In genomic region chr19:6720369-6721112, GRCh38 we compare ENCODE assay signal across 1 cellular context.
TF ChIP-seq lines count a peak whose summit lies in the region.

C3 (minus strand) TSS chr19:6720650; CDS start chr19:6720589, 61 bp downstream.

TF ChIP-seq in HepG2, 621 proteins besides CTCF, POLR2A, EP300 and RAD21 (continued from another document and continues in another):
- TF ChIP-seq SP5 (CRISPR knock-in tag; IDR thresholded peaks at IDR 0.05; ENCODE audit: borderline replicate concordance, low read depth) (peak; percentile 83), ZKSCAN8 (CRISPR knock-in tag; IDR thresholded peaks at IDR 0.05; ENCODE audit: borderline replicate concordance) (peak; percentile 71; the same call in 1 of the 2 replicates), NKX3-1 (CRISPR knock-in tag; IDR thresholded peaks at IDR 0.05) (peak; percentile 81; the same call in 1 of the 2 replicates), FLYWCH1 (CRISPR knock-in tag; IDR thresholded peaks at IDR 0.05) (no peak), NR2C2 (CRISPR knock-in tag; IDR thresholded peaks at IDR 0.05; ENCODE audit: borderline replicate concordance) (peak; percentile 95), SMC3 (IDR thresholded peaks at IDR 0.05; ENCODE audit: low read length) (peak; percentile 27), ZBTB37 (CRISPR knock-in tag; IDR thresholded peaks at IDR 0.05) (no peak), SIN3B (IDR thresholded peaks at IDR 0.05; ENCODE audit: low read length) (peak; percentile 54), ZNF598 (CRISPR knock-in tag; IDR thresholded peaks at IDR 0.05; ENCODE audit: borderline replicate concordance) (0 out of 2 replicates have a peak, but pooled peaks have one; percentile 16), ZNF746 (CRISPR knock-in tag; IDR thresholded peaks at IDR 0.05) (peak; percentile 90), ZNF331 (CRISPR knock-in tag; IDR thresholded peaks at IDR 0.05) (peak; percentile 87), SRSF9 (IDR thresholded peaks at IDR 0.05; ENCODE audit: borderline replicate concordance, insufficient read depth, low read depth, low read length, poor library complexity, severe bottlenecking) (no peak), SNAI1 (CRISPR knock-in tag; IDR thresholded peaks at IDR 0.05; ENCODE audit: borderline replicate concordance) (no peak), RCOR2 (CRISPR knock-in tag; IDR thresholded peaks at IDR 0.05) (peak; percentile 72; the same call in 1 of the 2 replicates), RFXAP (CRISPR knock-in tag; IDR thresholded peaks at IDR 0.05; ENCODE audit: borderline replicate concordance) (peak; percentile 83; the same call in 1 of the 2 replicates), ZSCAN30 (CRISPR knock-in tag; IDR thresholded peaks at IDR 0.05) (no peak), ZBTB39 (CRISPR knock-in tag; IDR thresholded peaks at IDR 0.05) (peak; percentile 87), NFE2L1 (CRISPR knock-in tag; IDR thresholded peaks at IDR 0.05; ENCODE audit: borderline replicate concordance) (no peak), TEAD3 (CRISPR knock-in tag; optimal IDR thresholded peaks at IDR 0.05; ENCODE audit: borderline replicate concordance) (peak; percentile 83), TSC22D2 (CRISPR knock-in tag; IDR thresholded peaks at IDR 0.05; ENCODE audit: borderline replicate concordance) (peak; percentile 87; the same call in 1 of the 2 replicates), ZNF18 (CRISPR knock-in tag; IDR thresholded peaks at IDR 0.05; ENCODE audit: insufficient replicate concordance) (peak; percentile 90), ZNF781 (CRISPR knock-in tag; IDR thresholded peaks at IDR 0.05; ENCODE audit: borderline replicate concordance, not compliant biosample characterization) (peak; percentile 55), SRF (IDR thresholded peaks at IDR 0.05; ENCODE audit: low read depth, low read length) (peak; percentile 82; the same call in 1 of the 2 replicates), BORCS8-MEF2B (CRISPR knock-in tag; IDR thresholded peaks at IDR 0.05) (0 out of 2 replicates have a peak, but pooled peaks have one; percentile 61), XRCC5 (optimal IDR thresholded peaks at IDR 0.05; ENCODE audit: low read length) (peak; percentile 60), REXO4 (CRISPR knock-in tag; IDR thresholded peaks at IDR 0.05; ENCODE audit: borderline replicate concordance) (no peak), ZNF772 (CRISPR knock-in tag; IDR thresholded peaks at IDR 0.05) (peak; percentile 81; the same call in 1 of the 2 replicates), ZNF530 (CRISPR knock-in tag; IDR thresholded peaks at IDR 0.05; ENCODE audit: low read depth) (no peak)
- TF ChIP-seq, protein P1, sequence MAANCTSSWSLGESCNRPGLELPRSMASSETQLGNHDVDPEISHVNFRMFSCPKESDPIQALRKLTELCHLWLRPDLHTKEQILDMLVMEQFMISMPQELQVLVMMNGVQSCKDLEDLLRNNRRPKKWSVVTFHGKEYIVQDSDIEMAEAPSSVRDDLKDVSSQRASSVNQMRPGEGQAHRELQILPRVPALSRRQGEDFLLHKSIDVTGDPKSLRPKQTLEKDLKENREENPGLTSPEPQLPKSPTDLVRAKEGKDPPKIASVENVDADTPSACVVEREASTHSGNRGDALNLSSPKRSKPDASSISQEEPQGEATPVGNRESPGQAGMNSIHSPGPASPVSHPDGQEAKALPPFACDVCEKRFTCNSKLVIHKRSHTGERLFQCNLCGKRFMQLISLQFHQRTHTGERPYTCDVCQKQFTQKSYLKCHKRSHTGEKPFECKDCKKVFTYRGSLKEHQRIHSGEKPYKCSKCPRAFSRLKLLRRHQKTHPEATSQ (CRISPR knock-in tag; IDR thresholded peaks at IDR 0.05; ENCODE audit: borderline replicate concordance), result peak; percentile 58; the same call in 1 of the 2 replicates
- TF ChIP-seq, protein P2, sequence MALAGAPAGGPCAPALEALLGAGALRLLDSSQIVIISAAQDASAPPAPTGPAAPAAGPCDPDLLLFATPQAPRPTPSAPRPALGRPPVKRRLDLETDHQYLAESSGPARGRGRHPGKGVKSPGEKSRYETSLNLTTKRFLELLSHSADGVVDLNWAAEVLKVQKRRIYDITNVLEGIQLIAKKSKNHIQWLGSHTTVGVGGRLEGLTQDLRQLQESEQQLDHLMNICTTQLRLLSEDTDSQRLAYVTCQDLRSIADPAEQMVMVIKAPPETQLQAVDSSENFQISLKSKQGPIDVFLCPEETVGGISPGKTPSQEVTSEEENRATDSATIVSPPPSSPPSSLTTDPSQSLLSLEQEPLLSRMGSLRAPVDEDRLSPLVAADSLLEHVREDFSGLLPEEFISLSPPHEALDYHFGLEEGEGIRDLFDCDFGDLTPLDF (CRISPR knock-in tag; IDR thresholded peaks at IDR 0.05), result peak; percentile 26; the same call in 1 of the 2 replicates
- TF ChIP-seq, protein P3, sequence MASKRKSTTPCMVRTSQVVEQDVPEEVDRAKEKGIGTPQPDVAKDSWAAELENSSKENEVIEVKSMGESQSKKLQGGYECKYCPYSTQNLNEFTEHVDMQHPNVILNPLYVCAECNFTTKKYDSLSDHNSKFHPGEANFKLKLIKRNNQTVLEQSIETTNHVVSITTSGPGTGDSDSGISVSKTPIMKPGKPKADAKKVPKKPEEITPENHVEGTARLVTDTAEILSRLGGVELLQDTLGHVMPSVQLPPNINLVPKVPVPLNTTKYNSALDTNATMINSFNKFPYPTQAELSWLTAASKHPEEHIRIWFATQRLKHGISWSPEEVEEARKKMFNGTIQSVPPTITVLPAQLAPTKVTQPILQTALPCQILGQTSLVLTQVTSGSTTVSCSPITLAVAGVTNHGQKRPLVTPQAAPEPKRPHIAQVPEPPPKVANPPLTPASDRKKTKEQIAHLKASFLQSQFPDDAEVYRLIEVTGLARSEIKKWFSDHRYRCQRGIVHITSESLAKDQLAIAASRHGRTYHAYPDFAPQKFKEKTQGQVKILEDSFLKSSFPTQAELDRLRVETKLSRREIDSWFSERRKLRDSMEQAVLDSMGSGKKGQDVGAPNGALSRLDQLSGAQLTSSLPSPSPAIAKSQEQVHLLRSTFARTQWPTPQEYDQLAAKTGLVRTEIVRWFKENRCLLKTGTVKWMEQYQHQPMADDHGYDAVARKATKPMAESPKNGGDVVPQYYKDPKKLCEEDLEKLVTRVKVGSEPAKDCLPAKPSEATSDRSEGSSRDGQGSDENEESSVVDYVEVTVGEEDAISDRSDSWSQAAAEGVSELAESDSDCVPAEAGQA (IDR thresholded peaks at IDR 0.05; ENCODE audit: low read depth), result 0 out of 2 replicates have a peak, but pooled peaks have one; percentile 59
- TF ChIP-seq, protein P3 (CRISPR knock-in tag; IDR thresholded peaks at IDR 0.05; ENCODE audit: borderline replicate concordance), result no peak
- TF ChIP-seq, protein P4, sequence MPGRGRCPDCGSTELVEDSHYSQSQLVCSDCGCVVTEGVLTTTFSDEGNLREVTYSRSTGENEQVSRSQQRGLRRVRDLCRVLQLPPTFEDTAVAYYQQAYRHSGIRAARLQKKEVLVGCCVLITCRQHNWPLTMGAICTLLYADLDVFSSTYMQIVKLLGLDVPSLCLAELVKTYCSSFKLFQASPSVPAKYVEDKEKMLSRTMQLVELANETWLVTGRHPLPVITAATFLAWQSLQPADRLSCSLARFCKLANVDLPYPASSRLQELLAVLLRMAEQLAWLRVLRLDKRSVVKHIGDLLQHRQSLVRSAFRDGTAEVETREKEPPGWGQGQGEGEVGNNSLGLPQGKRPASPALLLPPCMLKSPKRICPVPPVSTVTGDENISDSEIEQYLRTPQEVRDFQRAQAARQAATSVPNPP (CRISPR knock-in tag; IDR thresholded peaks at IDR 0.05), result no peak
- TF ChIP-seq, protein P5, sequence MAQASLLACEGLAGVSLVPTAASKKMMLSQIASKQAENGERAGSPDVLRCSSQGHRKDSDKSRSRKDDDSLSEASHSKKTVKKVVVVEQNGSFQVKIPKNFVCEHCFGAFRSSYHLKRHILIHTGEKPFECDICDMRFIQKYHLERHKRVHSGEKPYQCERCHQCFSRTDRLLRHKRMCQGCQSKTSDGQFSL (CRISPR knock-in tag; IDR thresholded peaks at IDR 0.05), result no peak; the same call in none of the 2 replicates
- TF ChIP-seq, protein P6, sequence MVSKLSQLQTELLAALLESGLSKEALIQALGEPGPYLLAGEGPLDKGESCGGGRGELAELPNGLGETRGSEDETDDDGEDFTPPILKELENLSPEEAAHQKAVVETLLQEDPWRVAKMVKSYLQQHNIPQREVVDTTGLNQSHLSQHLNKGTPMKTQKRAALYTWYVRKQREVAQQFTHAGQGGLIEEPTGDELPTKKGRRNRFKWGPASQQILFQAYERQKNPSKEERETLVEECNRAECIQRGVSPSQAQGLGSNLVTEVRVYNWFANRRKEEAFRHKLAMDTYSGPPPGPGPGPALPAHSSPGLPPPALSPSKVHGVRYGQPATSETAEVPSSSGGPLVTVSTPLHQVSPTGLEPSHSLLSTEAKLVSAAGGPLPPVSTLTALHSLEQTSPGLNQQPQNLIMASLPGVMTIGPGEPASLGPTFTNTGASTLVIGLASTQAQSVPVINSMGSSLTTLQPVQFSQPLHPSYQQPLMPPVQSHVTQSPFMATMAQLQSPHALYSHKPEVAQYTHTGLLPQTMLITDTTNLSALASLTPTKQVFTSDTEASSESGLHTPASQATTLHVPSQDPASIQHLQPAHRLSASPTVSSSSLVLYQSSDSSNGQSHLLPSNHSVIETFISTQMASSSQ (IDR thresholded peaks at IDR 0.05; ENCODE audit: low read depth), result peak; percentile 82
- TF ChIP-seq, protein P6 (CRISPR knock-in tag; IDR thresholded peaks at IDR 0.05; ENCODE audit: borderline replicate concordance), result peak; percentile 93; the same call in 1 of the 2 replicates
- TF ChIP-seq, protein P7, sequence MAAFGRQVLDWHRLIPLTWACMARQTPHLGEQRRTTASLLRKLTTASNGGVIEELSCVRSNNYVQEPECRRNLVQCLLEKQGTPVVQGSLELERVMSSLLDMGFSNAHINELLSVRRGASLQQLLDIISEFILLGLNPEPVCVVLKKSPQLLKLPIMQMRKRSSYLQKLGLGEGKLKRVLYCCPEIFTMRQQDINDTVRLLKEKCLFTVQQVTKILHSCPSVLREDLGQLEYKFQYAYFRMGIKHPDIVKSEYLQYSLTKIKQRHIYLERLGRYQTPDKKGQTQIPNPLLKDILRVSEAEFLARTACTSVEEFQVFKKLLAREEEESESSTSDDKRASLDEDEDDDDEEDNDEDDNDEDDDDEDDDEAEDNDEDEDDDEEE (CRISPR knock-in tag; IDR thresholded peaks at IDR 0.05), result no peak; the same call in 1 of the 2 replicates
